8 cellular contexts compared by ENCODE assay signal in genomic region chr17:1907818-1908698, GRCh38.
DNase-seq lines count a peak whose midpoint lies in the region; ATAC-seq and TF ChIP-seq lines count a peak whose summit lies in the region.

No MANE protein-coding gene starts in this region.

- no peak overlapping the region for H3K27ac ChIP-seq in CD4-positive, CD25-positive, alpha-beta regulatory T cell (ENCODE audit: insufficient read depth, low read length, poor library complexity, severe bottlenecking)
- peak overlapping the region; percentile 74 for H3K27ac ChIP-seq in ectodermal cell (ENCODE audit: insufficient read depth, low read depth, low read length, poor library complexity, severe bottlenecking)

- peaks cover 0 to 12% (median 4%) of the 10 kb centered on the region in 4 donors for H3K4me1 Mint-ChIP-seq in CD4-positive, CD25-positive, alpha-beta regulatory T cell
- peaks cover 44% of the 10 kb centered on the region for H3K4me1 Mint-ChIP-seq in nephron

- peaks cover 21% of the 10 kb centered on the region for H3K27me3 ChIP-seq in CD4-positive, CD25-positive, alpha-beta regulatory T cell (ENCODE audit: control insufficient read depth, insufficient read depth, low read length)
- H3K27me3 ChIP-seq in ectodermal cell (ENCODE audit: control insufficient read depth, insufficient read depth, low read length, poor library complexity, severe bottlenecking): peaks cover 76% of the 10 kb centered on the region

- H3K27me3 Mint-ChIP-seq in CD4-positive, CD25-positive, alpha-beta regulatory T cell: peaks cover 72% of the 10 kb centered on the region
- H3K27me3 Mint-ChIP-seq in nephron (ENCODE audit: low read depth): peaks cover 79% of the 10 kb centered on the region

- H3K9me3 Mint-ChIP-seq in CD4-positive, CD25-positive, alpha-beta regulatory T cell: peaks cover 0 to 1% (median 0%) of the 10 kb centered on the region in 7 donors
- H3K9me3 Mint-ChIP-seq in nephron: no peaks in the 10 kb centered on the region

- H3K4me1 ChIP-seq in CD4-positive, CD25-positive, alpha-beta regulatory T cell (ENCODE audit: control insufficient read depth, insufficient read depth, low read length, poor library complexity, severe bottlenecking): peaks cover 12% of the 10 kb centered on the region
- H3K4me1 ChIP-seq in ectodermal cell (ENCODE audit: control insufficient read depth, insufficient read depth, low read length): peaks cover 46% of the 10 kb centered on the region

- no peak for TF ChIP-seq CTCF in nephron (IDR thresholded peaks at IDR 0.05; ENCODE audit: unreplicated experiment in 3 of 3)

- H3K27ac Mint-ChIP-seq in CD4-positive, CD25-positive, alpha-beta regulatory T cell: no peak overlapping the region
- H3K27ac Mint-ChIP-seq in nephron: peak overlapping the region in 1 of 3 experiments; percentile 43

- 9 to 10% methylated on average over 53 of the region's 53 CpGs for WGBS in ectodermal cell, 2 experiments

- H3K36me3 Mint-ChIP-seq in CD4-positive, CD25-positive, alpha-beta regulatory T cell: no peaks in the 10 kb centered on the region
- no peaks in the 10 kb centered on the region for H3K36me3 Mint-ChIP-seq in nephron (ENCODE audit: low read depth)

- ATAC-seq in CD4-positive, CD25-positive, alpha-beta regulatory T cell (ENCODE audit: low read depth in 2 of 2): no peak
- ATAC-seq in HG02678 (IDR thresholded peaks at IDR 0.05; ENCODE audit: unreplicated experiment) (no peak), GM18858 (IDR thresholded peaks at IDR 0.05; ENCODE audit: unreplicated experiment) (no peak)

- peak overlapping the region in 3 of 4 donors; percentile 36 to 84 (median 58) for H3K4me3 Mint-ChIP-seq in CD4-positive, CD25-positive, alpha-beta regulatory T cell
- H3K4me3 Mint-ChIP-seq in nephron: peak overlapping the region; percentile 77 to 82 (median 81)

- no peaks in the 10 kb centered on the region for H3K9me3 ChIP-seq in CD4-positive, CD25-positive, alpha-beta regulatory T cell (ENCODE audit: control insufficient read depth in 2 of 2, low read length in 2 of 2)
- no peaks in the 10 kb centered on the region for H3K9me3 ChIP-seq in ectodermal cell (ENCODE audit: control insufficient read depth, low read length)

- peak in 2 of 3 donors; percentile 10 to 13 for DNase-seq in CD4-positive, CD25-positive, alpha-beta regulatory T cell
- DNase-seq in NCI-H82 (lab: John Stamatoyannopoulos, UW) (peak; percentile 94), activated gamma-delta T cell treated with Interleukin-2 at 50 U/mL for 16 hours (no peak), NCI-H510A treated with DMSO at 0.1 percent for 48 hours (lab: John Stamatoyannopoulos, UW) (no peak)

- no peak overlapping the region for H3K4me3 ChIP-seq in CD4-positive, CD25-positive, alpha-beta regulatory T cell (ENCODE audit: low read depth, low read length)
- H3K4me3 ChIP-seq in ectodermal cell (ENCODE audit: insufficient read depth, low read depth, low read length): peak overlapping the region; percentile 36

- H3K36me3 ChIP-seq in CD4-positive, CD25-positive, alpha-beta regulatory T cell (ENCODE audit: control insufficient read depth, insufficient read depth, low read length): no peaks in the 10 kb centered on the region
- H3K36me3 ChIP-seq in ectodermal cell (ENCODE audit: control insufficient read depth, insufficient read depth, low read length): no peaks in the 10 kb centered on the region

Comparison
In these comparisons a context has a peak if more than half of its experiments do, and no peak if none do; other contexts are left out.
1. DNase-seq: peak in CD4-positive, CD25-positive, alpha-beta regulatory T cell (2 of 3) and NCI-H82 (single experiment); none in activated gamma-delta T cell treated with Interleukin-2 at 50 U/mL for 16 hours (single experiment) and NCI-H510A treated with DMSO at 0.1 percent for 48 hours (single experiment).